In genomic region chr1:101178688-101179491, GRCh38 we compare ENCODE assay signal across 9 cellular contexts. TPM values are rescaled to one million over a fixed set of nuclear protein-coding genes. Genes with fewer than 3 reads are reported as not detected.
DNase-seq lines count a peak whose midpoint lies in the region; ATAC-seq and TF ChIP-seq lines count a peak whose summit lies in the region.
"Had no signal": no experiment of that assay in that cellular context is flagged by ENCODE, and none has a peak within 500 bp of the region (broad histone marks: within the 10 kb centered on the region; RNA-seq: fewer than 3 reads in every experiment).

No MANE protein-coding gene starts in this region.

- H3K36me3 Mint-ChIP-seq in naive thymus-derived CD4-positive, alpha-beta T cell, result peaks cover 0 to 10% (median 0%) of the 10 kb centered on the region in 5 donors

- H3K27me3 Mint-ChIP-seq in naive thymus-derived CD4-positive, alpha-beta T cell, result no peaks in the 10 kb centered on the region

- POLR2A ChIA-PET in naive thymus-derived CD4-positive, alpha-beta T cell (lab: Charles Lee), result interaction anchor here (0.8 to 3.0 kb wide), 6 partner anchors 21 to 179 kb away, joined by 3 to 24 read pairs (median 3); partner anchors contain the start of gene S1PR1

- DNase-seq in naive thymus-derived CD4-positive, alpha-beta T cell, result peak in 7 of 9 donors; percentile 40 to 61 (median 46)
- DNase-seq in NCI-H82 treated with DMSO at 0.1 percent for 48 hours (lab: John Stamatoyannopoulos, UW; ENCODE audit: unreplicated experiment), result no peak
- DNase-seq in T1000 (lab: John Stamatoyannopoulos, UW), result no peak
- no peak for DNase-seq in lower lobe of right lung
- DNase-seq in AG08395 (ENCODE audit: low spot score), result no peak

- H3K27ac ChIP-seq in KOPT-K1 (ENCODE audit: low read depth, low read length, poor library complexity, severe bottlenecking), result peak overlapping the region; percentile 67
- H3K27ac ChIP-seq in naive thymus-derived CD4-positive, alpha-beta T cell (ENCODE audit: low read depth, low read length), result peak overlapping the region; percentile 60
- H3K27ac ChIP-seq in lower lobe of right lung, result no peak overlapping the region
- H3K27ac ChIP-seq: KMS-11 had no signal

- ATAC-seq in GM18867 (IDR thresholded peaks at IDR 0.05; ENCODE audit: unreplicated experiment) (peak; percentile 92), GM21786 (IDR thresholded peaks at IDR 0.05; ENCODE audit: unreplicated experiment) (peak; percentile 90), lower lobe of right lung (no peak)
- peak; percentile 78 for ATAC-seq in naive thymus-derived CD4-positive, alpha-beta T cell

- no peaks in the 10 kb centered on the region for H3K36me3 ChIP-seq in KOPT-K1 (ENCODE audit: insufficient read depth, low read length)
- H3K36me3 ChIP-seq in naive thymus-derived CD4-positive, alpha-beta T cell (ENCODE audit: control insufficient read depth in 2 of 3, insufficient read depth in 3 of 3, low read length in 3 of 3), result no peaks in the 10 kb centered on the region
- H3K36me3 ChIP-seq in lower lobe of right lung, result no peaks in the 10 kb centered on the region

- peak overlapping the region; percentile 86 to 98 (median 92) for H3K27ac Mint-ChIP-seq in naive thymus-derived CD4-positive, alpha-beta T cell

- peaks cover 24 to 69% (median 51%) of the 10 kb centered on the region in 7 donors for H3K4me1 Mint-ChIP-seq in naive thymus-derived CD4-positive, alpha-beta T cell

- H3K4me1 ChIP-seq in naive thymus-derived CD4-positive, alpha-beta T cell (ENCODE audit: control insufficient read depth in 2 of 2, insufficient read depth in 2 of 2, low read length in 2 of 2), result peaks cover 12 to 20% of the 10 kb centered on the region in 2 donors
- peaks cover 8% of the 10 kb centered on the region for H3K4me1 ChIP-seq in lower lobe of right lung

- H3K9me3 ChIP-seq in KOPT-K1 (ENCODE audit: insufficient read depth, low read length, poor library complexity, severe bottlenecking) (no peaks in the 10 kb centered on the region), lower lobe of right lung (no peaks in the 10 kb centered on the region)
- no peaks in the 10 kb centered on the region for H3K9me3 ChIP-seq in naive thymus-derived CD4-positive, alpha-beta T cell (ENCODE audit: control insufficient read depth in 2 of 3, low read length in 3 of 3)

- no peak for TF ChIP-seq CTCF in lower lobe of right lung (IDR thresholded peaks at IDR 0.05)

- CTCF ChIA-PET in naive thymus-derived CD4-positive, alpha-beta T cell (lab: Charles Lee), result interaction anchor here (1.0 kb wide), 1 partner anchor 60 kb away, joined by 3 read pairs; no protein-coding TSS in a partner anchor

- no peaks in the 10 kb centered on the region for H3K27me3 ChIP-seq in naive thymus-derived CD4-positive, alpha-beta T cell (ENCODE audit: control insufficient read depth in 2 of 2, insufficient read depth in 2 of 2, low read length in 2 of 2)
- H3K27me3 ChIP-seq in lower lobe of right lung (ENCODE audit: low read depth), result no peaks in the 10 kb centered on the region

- intact Hi-C loops in naive thymus-derived CD4-positive, alpha-beta T cell (cut with micrococcal nuclease), result loop anchor here (1.0 to 5.0 kb wide), 8 partner anchors 8 to 152 kb away; partner anchors contain the start of gene DPH5 (in 1 of the 2)
- intact Hi-C loops in lower lobe of right lung (cut with DNase I), result no loop called here

- peak overlapping the region; percentile 63 to 90 (median 80) for H3K4me3 Mint-ChIP-seq in naive thymus-derived CD4-positive, alpha-beta T cell

- H3K4me3 ChIP-seq in naive thymus-derived CD4-positive, alpha-beta T cell (ENCODE audit: low read length), result peak overlapping the region; percentile 3
- H3K4me3 ChIP-seq in lower lobe of right lung, result no peak overlapping the region

- H3K9me3 Mint-ChIP-seq in naive thymus-derived CD4-positive, alpha-beta T cell, result peaks cover 0 to 6% (median 0%) of the 10 kb centered on the region in 11 donors

RNA-seq across cellular contexts. Expression of gene S1PR1, which starts 57.9 kb away (rescaled TPM):
- 100 to 1,000 TPM; 116 to 305 (median 283) TPM for total RNA-seq in naive thymus-derived CD4-positive, alpha-beta T cell
- polyA plus RNA-seq in naive thymus-derived CD4-positive, alpha-beta T cell, result 100 to 1,000 TPM; 209 to 247 TPM
- 107 TPM for total RNA-seq in lower lobe of right lung

Comparison
In these comparisons a context has a peak if more than half of its experiments do, and no peak if none do; other contexts are left out.
1. ATAC-seq: peak in GM18867 (single experiment), GM21786 (single experiment) and naive thymus-derived CD4-positive, alpha-beta T cell (single experiment); none in lower lobe of right lung (0 of 2).
2. DNase-seq: peak in naive thymus-derived CD4-positive, alpha-beta T cell (7 of 9); none in NCI-H82 treated with DMSO at 0.1 percent for 48 hours (single experiment), T1000 (single experiment), lower lobe of right lung (single experiment) and AG08395 (single experiment).